21 cellular contexts compared by ENCODE assay signal in the genomic region with DNA sequence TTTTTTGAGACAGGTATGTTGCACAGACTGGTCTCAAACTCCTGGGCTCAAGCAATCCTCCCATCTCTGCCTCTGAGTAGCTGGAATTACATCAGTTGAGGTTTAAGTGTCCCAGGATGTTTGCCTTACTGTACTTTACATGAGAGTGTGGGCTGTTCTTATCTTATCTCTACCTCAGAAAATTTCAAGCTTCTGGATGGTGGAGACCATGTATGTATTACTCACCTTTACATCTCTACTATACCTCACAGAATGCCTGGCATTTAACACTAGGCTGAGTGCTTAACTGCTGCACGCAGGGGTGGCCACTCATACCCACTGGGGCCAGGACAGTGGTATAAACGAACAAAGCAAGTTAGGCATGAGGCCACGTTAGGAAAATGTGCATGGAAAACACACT.
DNase-seq lines count a peak whose midpoint lies in the region; ATAC-seq, FAIRE-seq and TF ChIP-seq lines count a peak whose summit lies in the region.
"Had no signal": no experiment of that assay in that cellular context is flagged by ENCODE, and none has a peak within 500 bp of the region (broad histone marks: within the 10 kb centered on the region; RNA-seq: fewer than 3 reads in every experiment).

No MANE protein-coding gene starts in this region.

- H3K9me3 Mint-ChIP-seq in nephron progenitor cell = no peaks in the 10 kb centered on the region

- H3K4me1 Mint-ChIP-seq in nephron progenitor cell = peaks cover 8% of the 10 kb centered on the region

- peaks cover 7% of the 10 kb centered on the region for H3K27me3 Mint-ChIP-seq in nephron progenitor cell (ENCODE audit: low read depth, poor library complexity)

- DNase-seq in A549 (ENCODE audit: low read depth in 1 of 2, low spot score in 1 of 2) (no peak), LNCaP clone FGC (ENCODE audit: low read depth) (peak; percentile 61), fibroblast of the aortic adventitia (ENCODE audit: low read depth) (peak; percentile 19), nephron progenitor cell (no peak), D721Med (ENCODE audit: insufficient read length, low spot score) (no peak), SW 1271 (lab: John Stamatoyannopoulos, UW) (no peak), HTR-8/SVneo (ENCODE audit: insufficient read length, low spot score) (no peak)
- DNase-seq: DMS79, GM23248, Karpas-422, MG63, NCI-H1417, NCI-H1694 treated with DMSO at 0.1 percent for 48 hours, NCI-H2081 treated with DMSO at 0.1 percent for 48 hours, NCI-H2171 treated with DMSO at 0.1 percent for 48 hours, NCI-H446, NCI-H526, Peyer's patch, SJCRH30 had no signal

- no peak for ATAC-seq in A549
- no peak for ATAC-seq in GM21717 (IDR thresholded peaks at IDR 0.05; ENCODE audit: unreplicated experiment)
- ATAC-seq: HCT116 had no signal

- H3K4me3 Mint-ChIP-seq in nephron progenitor cell = no peak overlapping the region

- no peak for TF ChIP-seq POLR2A in A549 (IDR thresholded peaks at IDR 0.05; ENCODE audit: low read length)

- H3K27ac ChIP-seq in A549 = peak overlapping the region; percentile 92 to 98; a peak in 4 of 6 replicates
- H3K27ac ChIP-seq: GM23248, Peyer's patch, SJCRH30 had no signal

- 90% methylated on average over 3 of the region's 3 CpGs for WGBS in A549 (ENCODE audit: missing lambda C conversion rate)

- H3K4me1 ChIP-seq in A549 = peaks cover 47% of the 10 kb centered on the region
- H3K4me1 ChIP-seq: SJCRH30 had no signal

- CTCF ChIA-PET in A549 (lab: Yijun Ruan, JAX) = no interaction called here

- no peak overlapping the region for H3K4me3 ChIP-seq in A549
- H3K4me3 ChIP-seq in LNCaP clone FGC (ENCODE audit: low read depth, low read length) = no peak overlapping the region
- H3K4me3 ChIP-seq in fibroblast of the aortic adventitia (ENCODE audit: low read depth, low read length) = no peak overlapping the region
- H3K4me3 ChIP-seq: GM23248, MG63, Peyer's patch, SJCRH30 had no signal

- TF ChIP-seq CTCF in A549 (IDR thresholded peaks at IDR 0.05) (no peak), LNCaP clone FGC (IDR thresholded peaks at IDR 0.05; ENCODE audit: control insufficient read depth, extremely low read depth, insufficient read depth) (no peak), fibroblast of the aortic adventitia (IDR thresholded peaks at IDR 0.05; ENCODE audit: insufficient read depth, low read length) (no peak), nephron progenitor cell (IDR thresholded peaks at IDR 0.05) (no peak), D721Med (IDR thresholded peaks at IDR 0.05; ENCODE audit: insufficient read depth, missing control alignments) (no peak)

- no peaks in the 10 kb centered on the region for H3K9me3 ChIP-seq in A549
- H3K9me3 ChIP-seq: MG63, Peyer's patch, SJCRH30 had no signal

- POLR2A ChIA-PET in A549 (lab: Yijun Ruan, JAX) = no interaction called here

- FAIRE-seq in A549 (lab: Jason Lieb, UNC) = no peak
- no peak for FAIRE-seq in D721Med (lab: Jason Lieb, UNC)
- FAIRE-seq in HTR-8/SVneo (lab: Jason Lieb, UNC) = no peak

- TF ChIP-seq EP300 in A549 (IDR thresholded peaks at IDR 0.05) = no peak

- H3K27ac Mint-ChIP-seq in nephron progenitor cell = peak overlapping the region; percentile 4

- no peaks in the 10 kb centered on the region for H3K36me3 Mint-ChIP-seq in nephron progenitor cell (ENCODE audit: low read depth)

- no peak for TF ChIP-seq RAD21 in A549 (conservative IDR thresholded peaks at IDR 0.05 in 1 of 2, IDR thresholded peaks at IDR 0.05 in 1 of 2)

- no peak overlapping the region for H3K4me2 ChIP-seq in A549

TF ChIP-seq in A549, 52 proteins besides CTCF, POLR2A, EP300 and RAD21:
- TF ChIP-seq ZC3H11A (IDR thresholded peaks at IDR 0.05) = no peak
- TF ChIP-seq, protein P1, sequence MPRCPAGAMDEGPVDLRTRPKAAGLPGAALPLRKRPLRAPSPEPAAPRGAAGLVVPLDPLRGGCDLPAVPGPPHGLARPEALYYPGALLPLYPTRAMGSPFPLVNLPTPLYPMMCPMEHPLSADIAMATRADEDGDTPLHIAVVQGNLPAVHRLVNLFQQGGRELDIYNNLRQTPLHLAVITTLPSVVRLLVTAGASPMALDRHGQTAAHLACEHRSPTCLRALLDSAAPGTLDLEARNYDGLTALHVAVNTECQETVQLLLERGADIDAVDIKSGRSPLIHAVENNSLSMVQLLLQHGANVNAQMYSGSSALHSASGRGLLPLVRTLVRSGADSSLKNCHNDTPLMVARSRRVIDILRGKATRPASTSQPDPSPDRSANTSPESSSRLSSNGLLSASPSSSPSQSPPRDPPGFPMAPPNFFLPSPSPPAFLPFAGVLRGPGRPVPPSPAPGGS (IDR thresholded peaks at IDR 0.05) = no peak
- no peak for TF ChIP-seq POLR2AphosphoS2 (conservative IDR thresholded peaks at IDR 0.05; ENCODE audit: low read length)
- TF ChIP-seq HEYL (CRISPR knock-in tag; IDR thresholded peaks at IDR 0.05) = no peak

Comparison
In these comparisons a context has a peak if more than half of its experiments do, and no peak if none do; other contexts are left out.
1. DNase-seq: peak in LNCaP clone FGC (single experiment) and fibroblast of the aortic adventitia (single experiment); none in A549 (0 of 2), nephron progenitor cell (single experiment), D721Med (single experiment), SW 1271 (0 of 2) and HTR-8/SVneo (single experiment).